8 cellular contexts compared by ENCODE assay signal in genomic region chr19:12139885-12140544, GRCh38. TPM values are rescaled to one million over a fixed set of nuclear protein-coding genes. Genes with fewer than 3 reads are reported as not detected.
DNase-seq lines count a peak whose midpoint lies in the region; ATAC-seq lines count a peak whose summit lies in the region.

TSS of gene ZNF20 (minus strand) at chr19:12140350. CDS start at chr19:12140182, 168 bp downstream.

- peaks cover 32% of the 10 kb centered on the region for H3K4me1 Mint-ChIP-seq in activated CD4-positive, alpha-beta T cell treated with anti-CD3 and anti-CD28 coated beads for 36 hours

- H3K36me3 Mint-ChIP-seq in activated CD4-positive, alpha-beta T cell treated with anti-CD3 and anti-CD28 coated beads for 36 hours (ENCODE audit: low read depth), result peaks cover 29% of the 10 kb centered on the region

- peak within 1 kb of the TSS; percentile 73 for H3K27ac Mint-ChIP-seq in activated CD4-positive, alpha-beta T cell treated with anti-CD3 and anti-CD28 coated beads for 36 hours

- peak within 1 kb of the TSS; percentile 30 for H3K27ac ChIP-seq in cingulate gyrus (ENCODE audit: low read depth, low read length)
- peak within 1 kb of the TSS; percentile 80 for H3K27ac ChIP-seq in layer of hippocampus (ENCODE audit: low read depth, low read length)

- H3K27me3 ChIP-seq in layer of hippocampus (ENCODE audit: control insufficient read depth, insufficient read depth, low read length), result no peaks in the 10 kb centered on the region

- H3K27me3 Mint-ChIP-seq in activated CD4-positive, alpha-beta T cell treated with anti-CD3 and anti-CD28 coated beads for 36 hours, result no peaks in the 10 kb centered on the region

- POLR2A ChIA-PET in activated CD4-positive, alpha-beta T cell treated with anti-CD3 and anti-CD28 coated beads for 36 hours (lab: Charles Lee), result interaction anchor here (0.6 to 1.4 kb wide), 3 partner anchors 49 to 153 kb away, joined by 3 to 7 read pairs (median 6); no protein-coding TSS in a partner anchor

- H3K9me3 Mint-ChIP-seq in activated CD4-positive, alpha-beta T cell treated with anti-CD3 and anti-CD28 coated beads for 36 hours (ENCODE audit: low read depth), result peaks cover 2% of the 10 kb centered on the region

- DNase-seq in AG08396 (ENCODE audit: low spot score) (peak; percentile 97), NCI-H460 (ENCODE audit: extremely low read depth, low read depth) (peak; percentile 33)
- DNase-seq in activated CD4-positive, alpha-beta T cell treated with anti-CD3 and anti-CD28 coated beads for 36 hours, result peak; percentile 95
- DNase-seq in stimulated activated CD4-positive, alpha-beta T cell treated with anti-CD3 and anti-CD28 coated beads, Interleukin-1b, Interleukin-23, amount 100 ng/mL, for 1 hour (ENCODE audit: low read depth in 2 of 2), result peak; percentile 73 to 82

- peak; percentile 89 for ATAC-seq in GM19023 (IDR thresholded peaks at IDR 0.05; ENCODE audit: unreplicated experiment)
- ATAC-seq in HG03196 (IDR thresholded peaks at IDR 0.05; ENCODE audit: unreplicated experiment), result peak; percentile 90
- ATAC-seq in activated CD4-positive, alpha-beta T cell treated with anti-CD3 and anti-CD28 coated beads for 36 hours, result peak; percentile 93

- H3K4me3 Mint-ChIP-seq in activated CD4-positive, alpha-beta T cell treated with anti-CD3 and anti-CD28 coated beads for 36 hours, result peak within 1 kb of the TSS; percentile 91

- intact Hi-C loops in activated CD4-positive, alpha-beta T cell treated with anti-CD3 and anti-CD28 coated beads for 36 hours (cut with DNase I, micrococcal nuclease), result loop anchor here in 1 of 2 experiments (1.0 kb wide), 3 partner anchors 22 to 176 kb away; no protein-coding TSS in a partner anchor

- CTCF ChIA-PET in activated CD4-positive, alpha-beta T cell treated with anti-CD3 and anti-CD28 coated beads for 36 hours (lab: Charles Lee), result interaction anchor here (0.6 to 3.1 kb wide), 26 partner anchors 14 to 342 kb away, joined by 3 to 50 read pairs (median 4); partner anchors contain the start of genes ZNF136, ZNF433, ZNF491 and ZNF625

RNA-seq across cellular contexts. Expression of gene ZNF20, which starts in this region (rescaled TPM):
- 0.75 and 1.7 TPM in 2 replicates for total RNA-seq in NCI-H460 (2014; rRNA removed; shearing (Covaris generic))
- polyA plus RNA-seq in NCI-H460 (2014; cell fraction: nucleus; rRNA removed), result not detected in 2 replicates
- total RNA-seq in activated CD4-positive, alpha-beta T cell treated with anti-CD3 and anti-CD28 coated beads for 36 hours, result 1 to 10 TPM; 3.2 to 3.3 TPM

Comparison
In these comparisons a context has a peak if more than half of its experiments do, and no peak if none do; other contexts are left out.
1. Peak in every context shown above with its lines: DNase-seq, ATAC-seq and H3K27ac ChIP-seq.
2. DNase-seq: peak in every context shown above with its lines; median percentile 97 in AG08396; 95 in activated CD4-positive, alpha-beta T cell treated with anti-CD3 and anti-CD28 coated beads for 36 hours; 78 in stimulated activated CD4-positive, alpha-beta T cell treated with anti-CD3 and anti-CD28 coated beads, Interleukin-1b, Interleukin-23, amount 100 ng/mL, for 1 hour; 33 in NCI-H460.